In genomic region chr6:72741083-72741482, GRCh38 we compare ENCODE assay signal across 18 cellular contexts.
A peak's percentile ranks its signal among the peaks of the same experiment; 100 is the strongest.
DNase-seq lines count a peak whose midpoint lies in the region; ATAC-seq and TF ChIP-seq lines count a peak whose summit lies in the region.
"Had no signal": no experiment of that assay in that cellular context is flagged by ENCODE, and none has a peak within 500 bp of the region (broad histone marks: within the 10 kb centered on the region; RNA-seq: fewer than 3 reads in every experiment).

No MANE protein-coding gene starts in this region.

- peaks cover 8% of the 10 kb centered on the region for H3K79me2 ChIP-seq in OCI-LY3 (ENCODE audit: low read length)

- H3K4me2 ChIP-seq in OCI-LY3 (ENCODE audit: low read length) = peak overlapping the region; percentile 84; the same call in 1 of the 2 replicates

- TF ChIP-seq CTCF in cardiac muscle cell (IDR thresholded peaks at IDR 0.05; ENCODE audit: low read depth, low read length) (no peak), left ventricle myocardium inferior (IDR thresholded peaks at IDR 0.05; ENCODE audit: borderline replicate concordance) (no peak), OCI-LY3 (IDR thresholded peaks at IDR 0.05; ENCODE audit: low read depth, low read length) (no peak), GM20000 (IDR thresholded peaks at IDR 0.05; ENCODE audit: extremely low read depth, missing control alignments) (no peak)

- WGBS in aorta, 2 donors = 92% methylated on average over 3 of the region's 3 CpGs

- H3K9me3 Mint-ChIP-seq in memory B cell = no peaks in the 10 kb centered on the region
- H3K9me3 Mint-ChIP-seq in stimulated activated naive CD8-positive, alpha-beta T cell treated with anti-CD3 and anti-CD28 coated beads, Interleukin-15, amount 100 ng/mL, for 72 hours = no peaks in the 10 kb centered on the region

- H2AFZ ChIP-seq in OCI-LY3 (ENCODE audit: low read depth, low read length) = no peak overlapping the region

- intact Hi-C loops in left ventricle myocardium inferior (cut with micrococcal nuclease) = no loop called here
- intact Hi-C loops in aorta (cut with DNase I) = no loop called here

- H4K20me1 ChIP-seq in OCI-LY3 (ENCODE audit: insufficient read depth, low read length) = peaks cover 41% of the 10 kb centered on the region

- H3K4me3 Mint-ChIP-seq in memory B cell = no peak overlapping the region
- peak overlapping the region; percentile 31 to 44 for H3K4me3 Mint-ChIP-seq in stimulated activated naive CD8-positive, alpha-beta T cell treated with anti-CD3 and anti-CD28 coated beads, Interleukin-15, amount 100 ng/mL, for 72 hours

- H3K27ac Mint-ChIP-seq in memory B cell = peak overlapping the region; percentile 15
- peak overlapping the region; percentile 88 to 95 for H3K27ac Mint-ChIP-seq in stimulated activated naive CD8-positive, alpha-beta T cell treated with anti-CD3 and anti-CD28 coated beads, Interleukin-15, amount 100 ng/mL, for 72 hours

- H3K27me3 Mint-ChIP-seq in memory B cell = no peaks in the 10 kb centered on the region
- H3K27me3 Mint-ChIP-seq in stimulated activated naive CD8-positive, alpha-beta T cell treated with anti-CD3 and anti-CD28 coated beads, Interleukin-15, amount 100 ng/mL, for 72 hours = no peaks in the 10 kb centered on the region

- H3K27me3 ChIP-seq in cardiac muscle cell = no peaks in the 10 kb centered on the region
- no peaks in the 10 kb centered on the region for H3K27me3 ChIP-seq in left ventricle myocardium inferior (ENCODE audit: low read depth)
- H3K27me3 ChIP-seq in OCI-LY3 (ENCODE audit: low read depth, low read length) = peaks cover 18% of the 10 kb centered on the region
- no peaks in the 10 kb centered on the region for H3K27me3 ChIP-seq in aorta (ENCODE audit: control insufficient read depth in 1 of 2, insufficient read depth in 2 of 2, low read length in 1 of 2)

- H3K9ac ChIP-seq in OCI-LY3 (ENCODE audit: low read length) = no peak overlapping the region

- H3K36me3 Mint-ChIP-seq in memory B cell = peaks cover 3% of the 10 kb centered on the region

- ATAC-seq in memory B cell (ENCODE audit: low read depth) (no peak), aorta (ENCODE audit: low FRiP score) (no peak), GM21367 (IDR thresholded peaks at IDR 0.05; ENCODE audit: unreplicated experiment) (no peak)
- peak; percentile 55 for ATAC-seq in stimulated activated naive CD8-positive, alpha-beta T cell treated with anti-CD3 and anti-CD28 coated beads, Interleukin-15, amount 100 ng/mL, for 72 hours
- ATAC-seq: HepG2, Panc1 had no signal

- H3K4me1 ChIP-seq in cardiac muscle cell (ENCODE audit: low read depth) (peaks cover 39% of the 10 kb centered on the region), left ventricle myocardium inferior (no peaks in the 10 kb centered on the region), OCI-LY3 (ENCODE audit: low read length) (peaks cover 30% of the 10 kb centered on the region), aorta (ENCODE audit: control insufficient read depth in 1 of 2, insufficient read depth in 2 of 2, low read length in 2 of 2) (peaks cover 2 to 6% of the 10 kb centered on the region in 2 donors)

- H3K9me3 ChIP-seq in cardiac muscle cell (ENCODE audit: low read depth) (no peaks in the 10 kb centered on the region), left ventricle myocardium inferior (replicated peaks) (no peaks in the 10 kb centered on the region), OCI-LY3 (ENCODE audit: insufficient read depth, low read length) (no peaks in the 10 kb centered on the region), aorta (ENCODE audit: control insufficient read depth, low read length) (no peaks in the 10 kb centered on the region)

- no peak for DNase-seq in cardiac muscle cell (ENCODE audit: low read depth in 1 of 2, low spot score in 1 of 2)
- DNase-seq in left ventricle myocardium inferior = no peak
- DNase-seq in memory B cell (ENCODE audit: low spot score in 2 of 2) = no peak
- DNase-seq in stimulated activated naive CD8-positive, alpha-beta T cell treated with anti-CD3 and anti-CD28 coated beads, Interleukin-15, amount 100 ng/mL, for 72 hours = no peak
- no peak for DNase-seq in aorta
- no peak for DNase-seq in GM20000 (ENCODE audit: low spot score)
- DNase-seq: C1 segment of cervical spinal cord, DMS79 treated with DMSO at 0.1 percent for 48 hours, GOT3, MM.1S, NCI-H1092 treated with DMSO at 0.1 percent for 48 hours, NCI-H2081 treated with DMSO at 0.1 percent for 48 hours, NCI-H510A, NCI-H774 had no signal

- H3K4me3 ChIP-seq in cardiac muscle cell = no peak overlapping the region
- no peak overlapping the region for H3K4me3 ChIP-seq in left ventricle myocardium inferior
- H3K4me3 ChIP-seq in OCI-LY3 (ENCODE audit: low read length) = no peak overlapping the region
- H3K4me3 ChIP-seq in aorta (ENCODE audit: low read length in 2 of 2) = no peak overlapping the region

- peaks cover 30% of the 10 kb centered on the region for H3K4me1 Mint-ChIP-seq in memory B cell
- peaks cover 71% of the 10 kb centered on the region for H3K4me1 Mint-ChIP-seq in stimulated activated naive CD8-positive, alpha-beta T cell treated with anti-CD3 and anti-CD28 coated beads, Interleukin-15, amount 100 ng/mL, for 72 hours

- peak overlapping the region; percentile 81 for H3K27ac ChIP-seq in cardiac muscle cell
- no peak overlapping the region for H3K27ac ChIP-seq in left ventricle myocardium inferior (replicated peaks)
- H3K27ac ChIP-seq in OCI-LY3 (ENCODE audit: low read length) = no peak overlapping the region
- no peak overlapping the region for H3K27ac ChIP-seq in aorta (ENCODE audit: low read depth in 1 of 2, low read length in 2 of 2)

- H3K36me3 ChIP-seq in cardiac muscle cell (no peaks in the 10 kb centered on the region), left ventricle myocardium inferior (no peaks in the 10 kb centered on the region), OCI-LY3 (replicated peaks; ENCODE audit: low read depth, low read length) (no peaks in the 10 kb centered on the region), aorta (ENCODE audit: control insufficient read depth in 1 of 2, insufficient read depth in 2 of 2, low read length in 1 of 2) (no peaks in the 10 kb centered on the region)
